In genomic region chr1:235504494-235505222, GRCh38 we compare ENCODE assay signal across 8 cellular contexts. TPM values are rescaled to one million over a fixed set of nuclear protein-coding genes. Genes with fewer than 3 reads are reported as not detected.
A peak's percentile ranks its signal among the peaks of the same experiment; 100 is the strongest.
DNase-seq lines count a peak whose midpoint lies in the region; ATAC-seq and TF ChIP-seq lines count a peak whose summit lies in the region.

No MANE protein-coding gene starts in this region.

- no peaks in the 10 kb centered on the region for H3K79me2 ChIP-seq in OCI-LY1 (ENCODE audit: insufficient read depth, low read length)

- ATAC-seq in GM21515 (IDR thresholded peaks at IDR 0.05; ENCODE audit: unreplicated experiment), result peak; percentile 77
- ATAC-seq in mucosa of descending colon, result peak; percentile 92

- TF ChIP-seq CTCF in OCI-LY1 (IDR thresholded peaks at IDR 0.05; ENCODE audit: low read length), result peak; percentile 85
- TF ChIP-seq CTCF in epithelial cell of esophagus (IDR thresholded peaks at IDR 0.05; ENCODE audit: insufficient read depth, low read depth, low read length, missing control alignments), result peak; percentile 80
- TF ChIP-seq CTCF in mucosa of descending colon (IDR thresholded peaks at IDR 0.05), result peak; percentile 93

- H3K36me3 ChIP-seq in OCI-LY1 (ENCODE audit: insufficient read depth, low read length), result no peaks in the 10 kb centered on the region
- H3K36me3 ChIP-seq in mucosa of descending colon (ENCODE audit: low read depth), result no peaks in the 10 kb centered on the region

- peak overlapping the region; percentile 76 for H2AFZ ChIP-seq in OCI-LY1 (ENCODE audit: low read length)

- no peaks in the 10 kb centered on the region for H4K20me1 ChIP-seq in OCI-LY1 (ENCODE audit: insufficient read depth, low read length)

- no peaks in the 10 kb centered on the region for H3K9me2 ChIP-seq in OCI-LY1 (ENCODE audit: low read depth, low read length)

- H3K9ac ChIP-seq in OCI-LY1 (ENCODE audit: low read length), result peak overlapping the region; percentile 88

- H3K27me3 ChIP-seq in OCI-LY1 (ENCODE audit: insufficient read depth, low read length), result no peaks in the 10 kb centered on the region

- no peaks in the 10 kb centered on the region for H3F3A ChIP-seq in OCI-LY1 (ENCODE audit: insufficient read depth, low read length)

- intact Hi-C loops in mucosa of descending colon (cut with DNase I, micrococcal nuclease), result loop anchor here in 1 of 2 donors (10.0 kb wide), 1 partner anchor 470 kb away; no protein-coding TSS in a partner anchor

- H3K9me3 ChIP-seq in OCI-LY1 (ENCODE audit: low read length) (no peaks in the 10 kb centered on the region), mucosa of descending colon (no peaks in the 10 kb centered on the region)

- peak overlapping the region; percentile 73 for H3K4me2 ChIP-seq in OCI-LY1 (ENCODE audit: low read length)

- peak overlapping the region; percentile 69 for H3K27ac ChIP-seq in OCI-LY1 (ENCODE audit: low read depth, low read length, poor library complexity, severe bottlenecking)

- H3K4me1 ChIP-seq in OCI-LY1 (ENCODE audit: insufficient read depth, low read length, severe bottlenecking), result peaks cover 12% of the 10 kb centered on the region
- H3K4me1 ChIP-seq in mucosa of descending colon (ENCODE audit: low read depth), result peaks cover 23% of the 10 kb centered on the region

- H3K4me3 ChIP-seq in OCI-LY1 (ENCODE audit: low read depth, low read length, poor library complexity, severe bottlenecking) (peak overlapping the region; percentile 86), epithelial cell of esophagus (ENCODE audit: low read length) (peak overlapping the region; percentile 87), mucosa of descending colon (peak overlapping the region; percentile 60)

- DNase-seq in DMS 273 treated with DMSO at 0.1 percent for 48 hours (lab: John Stamatoyannopoulos, UW), result peak; percentile 97
- DNase-seq in HuH-7 (ENCODE audit: low spot score), result peak; percentile 94
- DNase-seq in activated T-cell treated with anti-CD3 and anti-CD28 coated beads for 24 hours (ENCODE audit: low read depth), result peak; percentile 98
- peak; percentile 100 for DNase-seq in epithelial cell of esophagus (ENCODE audit: low read depth)
- DNase-seq in mucosa of descending colon, result peak; percentile 99 to 100 (median 100)
- DNase-seq in stimulated activated CD8-positive, alpha-beta memory T cell treated with anti-CD3 and anti-CD28 coated beads, Interleukin-4, amount 100 ng/mL, for 24 hours (ENCODE audit: low read depth), result peak; percentile 96

RNA-seq across cellular contexts. Expression of gene B3GALNT2, which starts 0.4 kb away (rescaled TPM):
- 10 to 100 TPM; 17.1 to 34.5 (median 19.6) TPM for total RNA-seq in mucosa of descending colon

Comparison
In these comparisons a context has a peak if more than half of its experiments do, and no peak if none do; other contexts are left out.
1. Peak in every context shown above with its lines: DNase-seq, ATAC-seq, H3K4me3 ChIP-seq and H3K27ac ChIP-seq.